Comparison of ENCODE assay signal across 12 cellular contexts in the genomic region with DNA sequence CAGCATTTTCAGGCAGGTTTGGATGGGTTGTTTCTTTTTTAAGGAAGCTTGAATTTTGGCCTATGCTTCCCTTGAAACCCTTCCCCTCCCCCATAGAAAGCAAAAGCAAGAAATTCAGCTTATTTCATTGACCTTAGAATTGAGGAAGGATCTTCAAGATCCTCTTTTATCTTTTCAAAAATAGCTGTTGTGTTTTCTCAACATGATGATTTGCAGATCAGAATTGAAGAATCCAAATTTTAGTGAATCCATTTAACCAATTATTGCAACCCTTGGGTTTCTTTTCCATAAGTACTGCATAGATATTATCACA.
A peak's percentile ranks its signal among the peaks of the same experiment; 100 is the strongest.
DNase-seq lines count a peak whose midpoint lies in the region; ATAC-seq and TF ChIP-seq lines count a peak whose summit lies in the region.
"Had no signal": no experiment of that assay in that cellular context is flagged by ENCODE, and none has a peak within 500 bp of the region (broad histone marks: within the 10 kb centered on the region; RNA-seq: fewer than 3 reads in every experiment).

No MANE protein-coding gene starts in this region.

- H3K4me3 ChIP-seq in A673 (ENCODE audit: low read depth, low read length, poor library complexity, severe bottlenecking) (no peak overlapping the region), lower leg skin (ENCODE audit: low read depth, poor library complexity, severe bottlenecking) (no peak overlapping the region)

- no peak overlapping the region for H3K4me3 Mint-ChIP-seq in activated T-helper 2 cell treated with anti-CD3 and anti-CD28 coated beads, Interferon-gamma antibody, Interleukin-2, Interleukin-4, amounts not matched to agents 10 μg/mL and 5 μg/mL and 100 μg/mL, durations not matched to agents 14 hours and 24 hours and 36 hours (ENCODE audit: low read depth)
- H3K4me3 Mint-ChIP-seq: central memory CD8-positive, alpha-beta T cell; T-helper 2 cell treated with Interferon-gamma antibody and Interleukin-4, amounts not matched to agents 5 μg/mL and 100 μg/mL, for 36 hours had no signal

- H3K27ac Mint-ChIP-seq in activated T-helper 2 cell treated with anti-CD3 and anti-CD28 coated beads, Interferon-gamma antibody, Interleukin-2, Interleukin-4, amounts not matched to agents 10 μg/mL and 5 μg/mL and 100 μg/mL, durations not matched to agents 14 hours and 24 hours and 36 hours: peak overlapping the region; percentile 47
- H3K27ac Mint-ChIP-seq: T-helper 2 cell treated with Interferon-gamma antibody and Interleukin-4, amounts not matched to agents 5 μg/mL and 100 μg/mL, for 36 hours had no signal

- no peak overlapping the region for H3K27ac ChIP-seq in A673 (ENCODE audit: low read depth, low read length, poor library complexity, severe bottlenecking)

- DNase-seq in KBM-7 (peak; percentile 85), hypothalamus (lab: John Stamatoyannopoulos, UW) (no peak), A673 (ENCODE audit: low spot score) (no peak), lower leg skin (ENCODE audit: low spot score in 2 of 2) (no peak), HCEC 1CT (no peak)
- no peak for DNase-seq in activated T-helper 2 cell treated with anti-CD3 and anti-CD28 coated beads, Interferon-gamma antibody, Interleukin-2, Interleukin-4, amounts not matched to agents 10 μg/mL and 5 μg/mL and 100 μg/mL, durations not matched to agents 14 hours and 24 hours and 36 hours (ENCODE audit: low spot score)
- DNase-seq: NCI-H526 had no signal

- H3K27me3 ChIP-seq in A673 (replicated peaks; ENCODE audit: insufficient read depth, low read depth, low read length, poor library complexity): no peaks in the 10 kb centered on the region

- POLR2A ChIA-PET in A673 (lab: Charles Lee; ENCODE audit: low non-redundant PET): no interaction called here

- in situ Hi-C loops in KBM-7 (cut with MboI; ENCODE audit: low pct_unique_long_range_greater_than_20kb, low sequenced_read_pairs): no loop called here

- CTCF ChIA-PET in A673 (lab: Charles Lee): no interaction called here

- no peaks in the 10 kb centered on the region for H3K36me3 ChIP-seq in A673 (ENCODE audit: insufficient read depth, low read length, poor library complexity, severe bottlenecking)

- no peak for TF ChIP-seq CTCF in A673 (conservative IDR thresholded peaks at IDR 0.05; ENCODE audit: low read depth, low read length)
- no peak for TF ChIP-seq CTCF in lower leg skin (IDR thresholded peaks at IDR 0.05)

- no peaks in the 10 kb centered on the region for H3K9me3 ChIP-seq in A673 (ENCODE audit: low read depth, low read length, poor library complexity, severe bottlenecking)

- peaks cover 81% of the 10 kb centered on the region for H3K36me3 Mint-ChIP-seq in activated T-helper 2 cell treated with anti-CD3 and anti-CD28 coated beads, Interferon-gamma antibody, Interleukin-2, Interleukin-4, amounts not matched to agents 10 μg/mL and 5 μg/mL and 100 μg/mL, durations not matched to agents 14 hours and 24 hours and 36 hours (ENCODE audit: low read depth)

- peaks cover 21% of the 10 kb centered on the region for H3K4me1 ChIP-seq in A673 (ENCODE audit: insufficient read depth, low read length, poor library complexity, severe bottlenecking)

- H3K27me3 Mint-ChIP-seq in activated T-helper 2 cell treated with anti-CD3 and anti-CD28 coated beads, Interferon-gamma antibody, Interleukin-2, Interleukin-4, amounts not matched to agents 10 μg/mL and 5 μg/mL and 100 μg/mL, durations not matched to agents 14 hours and 24 hours and 36 hours (ENCODE audit: low read depth): no peaks in the 10 kb centered on the region
- H3K27me3 Mint-ChIP-seq: central memory CD8-positive, alpha-beta T cell had no signal

- H3K9me3 Mint-ChIP-seq in activated T-helper 2 cell treated with anti-CD3 and anti-CD28 coated beads, Interferon-gamma antibody, Interleukin-2, Interleukin-4, amounts not matched to agents 10 μg/mL and 5 μg/mL and 100 μg/mL, durations not matched to agents 14 hours and 24 hours and 36 hours: peaks cover 11% of the 10 kb centered on the region
- H3K9me3 Mint-ChIP-seq: central memory CD8-positive, alpha-beta T cell had no signal

- no TSS peak for BruUV-seq in A673 (replicated peaks; lab: Mats Ljungman, UMichigan)

- peaks cover 58% of the 10 kb centered on the region for H3K4me1 Mint-ChIP-seq in activated T-helper 2 cell treated with anti-CD3 and anti-CD28 coated beads, Interferon-gamma antibody, Interleukin-2, Interleukin-4, amounts not matched to agents 10 μg/mL and 5 μg/mL and 100 μg/mL, durations not matched to agents 14 hours and 24 hours and 36 hours (ENCODE audit: low read depth)

- no peak for TF ChIP-seq POLR2A in lower leg skin (IDR thresholded peaks at IDR 0.05)

- peak; percentile 34 for ATAC-seq in GM18511 (IDR thresholded peaks at IDR 0.05; ENCODE audit: unreplicated experiment)
- peak; percentile 39 for ATAC-seq in GM21723 (IDR thresholded peaks at IDR 0.05; ENCODE audit: unreplicated experiment)
- ATAC-seq: HCT116 had no signal

- intact Hi-C loops in activated T-helper 2 cell treated with anti-CD3 and anti-CD28 coated beads, Interferon-gamma antibody, Interleukin-2, Interleukin-4, amounts not matched to agents 10 μg/mL and 5 μg/mL and 100 μg/mL, durations not matched to agents 14 hours and 24 hours and 36 hours (cut with micrococcal nuclease): no loop called here
- intact Hi-C loops in A673 (cut with micrococcal nuclease; ENCODE audit: unreplicated experiment): no loop called here
- intact Hi-C loops in lower leg skin (cut with DNase I; ENCODE audit: low total_unique reads): no loop called here
